In the genomic region with DNA sequence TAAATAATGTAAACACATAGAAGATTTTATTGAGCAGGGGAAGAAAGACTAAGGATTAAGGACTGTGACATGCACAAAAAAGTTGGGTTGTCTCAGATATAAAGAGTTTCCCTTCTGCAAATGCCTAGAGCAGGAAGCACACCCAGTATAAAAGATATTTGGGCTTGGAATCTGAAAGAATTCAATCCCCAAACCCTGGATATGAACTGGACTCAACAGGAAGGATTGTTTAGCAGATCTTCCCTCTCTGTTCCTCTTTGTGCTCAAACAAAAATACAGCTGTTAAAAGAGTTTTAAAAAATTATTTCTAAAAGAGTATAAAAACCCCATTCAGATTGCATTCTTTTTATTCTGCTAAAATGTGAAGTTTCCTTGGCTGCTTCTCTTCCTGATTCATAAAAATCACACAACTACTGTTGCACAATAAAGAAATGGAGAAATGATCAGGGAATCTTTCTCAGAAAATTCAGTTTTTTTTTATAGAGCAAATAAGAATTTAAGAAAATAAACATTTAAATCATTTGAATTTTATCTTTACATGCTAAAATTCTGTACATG, we compare ENCODE assay signal across 22 cellular contexts.
DNase-seq lines count a peak whose midpoint lies in the region; ATAC-seq, FAIRE-seq and TF ChIP-seq lines count a peak whose summit lies in the region.
"Had no signal": no experiment of that assay in that cellular context is flagged by ENCODE, and none has a peak within 500 bp of the region (broad histone marks: within the 10 kb centered on the region; RNA-seq: fewer than 3 reads in every experiment).

No MANE protein-coding gene starts in this region.

- H3K4me3 Mint-ChIP-seq in endothelial cell (ENCODE audit: unreplicated experiment), result no peak overlapping the region
- no peak overlapping the region for H3K4me3 Mint-ChIP-seq in naive thymus-derived CD8-positive, alpha-beta T cell
- no peak overlapping the region for H3K4me3 Mint-ChIP-seq in activated CD4-positive, alpha-beta T cell treated with anti-CD3 and anti-CD28 coated beads, Interleukin-2, amount 10 ng/mL, durations not matched to agents 7 days and 5 days
- H3K4me3 Mint-ChIP-seq: activated B cell treated with CpG ODN at 0.5 μM for 24 hours; activated naive CD4-positive, alpha-beta T cell treated with anti-CD3 and anti-CD28 coated beads for 36 hours; T-helper 17 cell had no signal

- H3K36me3 ChIP-seq in HEK293 (ENCODE audit: control insufficient read depth in 2 of 2, insufficient read depth in 1 of 2, low read length in 2 of 2), result no peaks in the 10 kb centered on the region
- H3K36me3 ChIP-seq: vagina had no signal

- H3K9me3 ChIP-seq in A549 (no peaks in the 10 kb centered on the region), HEK293 (ENCODE audit: control insufficient read depth, insufficient read depth, low read depth, low read length) (no peaks in the 10 kb centered on the region)
- H3K9me3 ChIP-seq: body of pancreas, mucosa of descending colon, vagina had no signal

- TF ChIP-seq CTCF in A549 (IDR thresholded peaks at IDR 0.05) (no peak), HEK293 (tag by site-specific recombination; IDR thresholded peaks at IDR 0.05) (no peak), endothelial cell (IDR thresholded peaks at IDR 0.05; ENCODE audit: unreplicated experiment) (no peak), omental fat pad (IDR thresholded peaks at IDR 0.05) (no peak)

- H3K4me2 ChIP-seq in A549, result peak overlapping the region; percentile 30; the same call in 2 of the 3 replicates

- TF ChIP-seq RAD21 in A549 (conservative IDR thresholded peaks at IDR 0.05 in 1 of 2, IDR thresholded peaks at IDR 0.05 in 1 of 2), result no peak

- no peak for FAIRE-seq in A549 (lab: Jason Lieb, UNC)

- H3K4me3 ChIP-seq in A549 (no peak overlapping the region), HEK293 (ENCODE audit: low read depth, low read length) (no peak overlapping the region)
- H3K4me3 ChIP-seq: body of pancreas, mucosa of descending colon, vagina had no signal

- CTCF ChIA-PET in A549 (lab: Yijun Ruan, JAX) (interaction anchor here (1.7 kb wide), 1 partner anchor 116 kb away, joined by 6 read pairs; no protein-coding TSS in a partner anchor), HEK293 (lab: Yijun Ruan, JAX) (no interaction called here)
- CTCF ChIA-PET in activated CD4-positive, alpha-beta T cell treated with anti-CD3 and anti-CD28 coated beads, Interleukin-2, amount 10 ng/mL, durations not matched to agents 7 days and 5 days (lab: Charles Lee), result no interaction called here

- peaks cover 17% of the 10 kb centered on the region for H3K4me1 Mint-ChIP-seq in endothelial cell (ENCODE audit: unreplicated experiment)
- H3K4me1 Mint-ChIP-seq in naive thymus-derived CD8-positive, alpha-beta T cell, result peaks cover 14 to 26% (median 19%) of the 10 kb centered on the region in 4 donors
- peaks cover 6% of the 10 kb centered on the region for H3K4me1 Mint-ChIP-seq in activated CD4-positive, alpha-beta T cell treated with anti-CD3 and anti-CD28 coated beads, Interleukin-2, amount 10 ng/mL, durations not matched to agents 7 days and 5 days

- H3K36me3 Mint-ChIP-seq in endothelial cell (ENCODE audit: low read depth, unreplicated experiment), result no peaks in the 10 kb centered on the region
- peaks cover under 1 to 16% (median 14%) of the 10 kb centered on the region in 3 donors for H3K36me3 Mint-ChIP-seq in naive thymus-derived CD8-positive, alpha-beta T cell
- H3K36me3 Mint-ChIP-seq in activated CD4-positive, alpha-beta T cell treated with anti-CD3 and anti-CD28 coated beads, Interleukin-2, amount 10 ng/mL, durations not matched to agents 7 days and 5 days (ENCODE audit: low read depth), result no peaks in the 10 kb centered on the region

- H3K9me3 Mint-ChIP-seq in endothelial cell (ENCODE audit: unreplicated experiment), result no peaks in the 10 kb centered on the region
- no peaks in the 10 kb centered on the region for H3K9me3 Mint-ChIP-seq in naive thymus-derived CD8-positive, alpha-beta T cell
- no peaks in the 10 kb centered on the region for H3K9me3 Mint-ChIP-seq in activated CD4-positive, alpha-beta T cell treated with anti-CD3 and anti-CD28 coated beads, Interleukin-2, amount 10 ng/mL, durations not matched to agents 7 days and 5 days
- H3K9me3 Mint-ChIP-seq: activated B cell treated with CpG ODN at 0.5 μM for 24 hours; activated naive CD4-positive, alpha-beta T cell treated with anti-CD3 and anti-CD28 coated beads for 36 hours had no signal

- DNase-seq in A549 (ENCODE audit: low read depth in 1 of 2, low spot score in 1 of 2), result no peak
- no peak for DNase-seq in endothelial cell (ENCODE audit: low spot score)
- DNase-seq in omental fat pad (ENCODE audit: low spot score), result no peak
- no peak for DNase-seq in NCI-H748 (lab: John Stamatoyannopoulos, UW; ENCODE audit: unreplicated experiment)
- no peak for DNase-seq in naive thymus-derived CD8-positive, alpha-beta T cell
- no peak for DNase-seq in DMS 273 (lab: John Stamatoyannopoulos, UW; ENCODE audit: unreplicated experiment)
- no peak for DNase-seq in activated CD4-positive, alpha-beta T cell treated with anti-CD3 and anti-CD28 coated beads, Interleukin-2, amount 10 ng/mL, durations not matched to agents 7 days and 5 days
- DNase-seq: activated B cell treated with CpG ODN at 0.5 μM for 24 hours; activated naive CD4-positive, alpha-beta T cell treated with anti-CD3 and anti-CD28 coated beads for 36 hours; body of pancreas; glutamatergic neuron; islet precursor cell; mucosa of descending colon; NCI-H1105; NCI-H2171; NK-92 treated with Interleukin-12 subunit alpha and Interleukin-12 subunit beta, amount 100 ng/mL, for 24 hours; stimulated activated CD4-positive, alpha-beta T cell treated with anti-CD3 and anti-CD28 coated beads, Interleukin-12 subunit alpha, Interleukin-12 subunit beta, amount 100 ng/mL, for 4 hours; stimulated activated naive CD4-positive, alpha-beta T cell treated with Interleukin-2 at 50 U/mL for 16 hours; T-helper 17 cell had no signal

- POLR2A ChIA-PET in A549 (lab: Yijun Ruan, JAX) (no interaction called here), HEK293 (lab: Yijun Ruan, JAX) (no interaction called here)
- POLR2A ChIA-PET in naive thymus-derived CD8-positive, alpha-beta T cell (lab: Charles Lee), result no interaction called here
- POLR2A ChIA-PET in activated CD4-positive, alpha-beta T cell treated with anti-CD3 and anti-CD28 coated beads, Interleukin-2, amount 10 ng/mL, durations not matched to agents 7 days and 5 days (lab: Charles Lee), result no interaction called here

- H3K27me3 Mint-ChIP-seq in endothelial cell (ENCODE audit: unreplicated experiment), result peaks cover 1% of the 10 kb centered on the region
- no peaks in the 10 kb centered on the region for H3K27me3 Mint-ChIP-seq in naive thymus-derived CD8-positive, alpha-beta T cell
- no peaks in the 10 kb centered on the region for H3K27me3 Mint-ChIP-seq in activated CD4-positive, alpha-beta T cell treated with anti-CD3 and anti-CD28 coated beads, Interleukin-2, amount 10 ng/mL, durations not matched to agents 7 days and 5 days
- H3K27me3 Mint-ChIP-seq: activated B cell treated with CpG ODN at 0.5 μM for 24 hours, T-helper 17 cell had no signal

- peak overlapping the region; percentile 33 for H3K27ac Mint-ChIP-seq in endothelial cell (ENCODE audit: unreplicated experiment)
- H3K27ac Mint-ChIP-seq in naive thymus-derived CD8-positive, alpha-beta T cell, result no peak overlapping the region
- H3K27ac Mint-ChIP-seq in activated CD4-positive, alpha-beta T cell treated with anti-CD3 and anti-CD28 coated beads, Interleukin-2, amount 10 ng/mL, durations not matched to agents 7 days and 5 days, result no peak overlapping the region
- H3K27ac Mint-ChIP-seq: activated B cell treated with CpG ODN at 0.5 μM for 24 hours; activated naive CD4-positive, alpha-beta T cell treated with anti-CD3 and anti-CD28 coated beads for 36 hours; T-helper 17 cell had no signal

- peak overlapping the region in 1 of 2 experiments; percentile 57; a peak in 3 of 6 replicates for H3K27ac ChIP-seq in A549
- H3K27ac ChIP-seq in HEK293 (ENCODE audit: extremely low read depth, low read depth, low read length), result no peak overlapping the region
- H3K27ac ChIP-seq: body of pancreas, RWPE1, vagina had no signal

- no peak for TF ChIP-seq EP300 in A549 (IDR thresholded peaks at IDR 0.05)

- H3K4me1 ChIP-seq in A549 (peaks cover 54% of the 10 kb centered on the region), HEK293 (ENCODE audit: control insufficient read depth, insufficient read depth, low read length) (peaks cover 2% of the 10 kb centered on the region; the same call in 1 of the 2 replicates)

- TF ChIP-seq POLR2A in A549 (IDR thresholded peaks at IDR 0.05; ENCODE audit: low read length), result no peak

- ATAC-seq in A549 (no peak), omental fat pad (ENCODE audit: low FRiP score) (peak; percentile 16)
- no peak for ATAC-seq in naive thymus-derived CD8-positive, alpha-beta T cell
- ATAC-seq: body of pancreas, mucosa of descending colon, T-helper 17 cell had no signal

TF ChIP-seq in A549, 52 proteins besides CTCF, POLR2A, EP300 and RAD21 (continues in another document):
- peak in 1 of 2 experiments; percentile 36; a peak in 1 of 4 replicates for TF ChIP-seq CEBPB (IDR thresholded peaks at IDR 0.05)

TF ChIP-seq in HEK293, 187 proteins besides CTCF, POLR2A, EP300 and RAD21:
- TF ChIP-seq ZIC2 (tag by site-specific recombination; IDR thresholded peaks at IDR 0.05) (no peak), MZF1 (tag by site-specific recombination; IDR thresholded peaks at IDR 0.05; ENCODE audit: borderline replicate concordance) (peak; percentile 37; the same call in 1 of the 2 replicates)
